Comparison of ENCODE assay signal across 7 cellular contexts in the genomic region with DNA sequence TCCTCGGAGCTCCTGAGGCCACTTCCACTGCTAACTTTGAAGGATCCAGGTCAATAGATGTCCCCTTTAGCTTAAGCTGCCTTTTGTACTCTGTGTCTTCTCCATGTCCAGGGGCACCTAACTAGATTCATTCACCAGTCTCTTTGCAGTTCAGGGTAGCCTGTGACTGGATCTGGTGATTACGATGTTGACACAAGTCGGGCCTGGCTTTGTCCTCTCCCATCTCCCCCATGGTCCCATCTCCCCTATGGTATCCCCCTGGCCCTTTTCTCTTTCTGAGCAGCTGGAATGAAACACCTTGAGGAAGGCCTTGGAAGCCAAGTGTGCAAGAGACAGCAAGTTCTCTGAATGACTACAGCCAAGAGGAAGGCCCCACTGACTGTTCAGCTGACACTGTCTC.
"Had no signal": no experiment of that assay in that cellular context is flagged by ENCODE, and none has a peak within 500 bp of the region (broad histone marks: within the 10 kb centered on the region; RNA-seq: fewer than 3 reads in every experiment).

No MANE protein-coding gene starts in this region.

- H3K9me3 Mint-ChIP-seq: IgD-negative memory B cell had no signal

- H3K27ac ChIP-seq: HL-60 had no signal

- H3K4me3 Mint-ChIP-seq: IgD-negative memory B cell had no signal

- DNase-seq: IMR-90, KBM-7, KG1 had no signal

- H3K27me3 Mint-ChIP-seq: IgD-negative memory B cell had no signal

- H3K4me3 ChIP-seq: K562 had no signal

- ATAC-seq: HepG2, K562 had no signal
